ENCODE assay signal across 26 cellular contexts in the genomic region with DNA sequence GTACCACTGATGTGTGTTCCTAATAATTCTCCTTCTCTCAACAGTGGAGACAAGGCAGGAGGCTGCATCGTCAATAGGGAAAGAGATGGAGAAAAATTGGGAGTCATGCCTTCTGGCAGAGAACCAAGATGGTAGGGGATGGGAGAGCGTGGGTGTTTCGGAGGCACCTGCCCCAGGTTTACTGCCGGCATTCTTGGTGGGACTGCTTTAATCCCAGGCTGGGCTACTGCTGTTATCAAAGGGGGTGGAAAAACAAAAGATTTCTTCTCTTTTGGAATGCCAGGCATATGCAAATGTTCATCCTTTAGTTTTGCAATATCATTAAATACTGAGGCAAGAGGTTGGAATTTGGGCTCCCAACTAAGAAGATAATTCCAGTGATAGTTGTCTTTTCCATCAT.
"Had no signal": no experiment of that assay in that cellular context is flagged by ENCODE, and none has a peak within 500 bp of the region (broad histone marks: within the 10 kb centered on the region; RNA-seq: fewer than 3 reads in every experiment).

No MANE protein-coding gene starts in this region.

- H3K27me3 Mint-ChIP-seq: stimulated activated memory B cell treated with anti-CD40 and anti-IgM and Interleukin-4, amounts not matched to agents 10 μg/mL and 1 μg/mL and 100 μg/mL, for 72 hours had no signal

- H3K4me1 ChIP-seq: esophagus muscularis mucosa, psoas muscle, spleen, transverse colon, vagina had no signal

- H3K4me1 Mint-ChIP-seq: memory B cell; natural killer cell; stimulated activated memory B cell treated with anti-CD40 and anti-IgM and Interleukin-4, amounts not matched to agents 10 μg/mL and 1 μg/mL and 100 μg/mL, for 72 hours had no signal

- H3K4me3 ChIP-seq: coronary artery, esophagus muscularis mucosa, lung, ovary, psoas muscle, skin epidermis, spleen, thoracic aorta, transverse colon, vagina had no signal

- H3K27ac Mint-ChIP-seq: memory B cell; natural killer cell; stimulated activated memory B cell treated with anti-CD40 and anti-IgM and Interleukin-4, amounts not matched to agents 10 μg/mL and 1 μg/mL and 100 μg/mL, for 72 hours; stimulated activated naive CD8-positive, alpha-beta T cell treated with anti-CD3 and anti-CD28 coated beads, Interleukin-15, Interleukin-2, amounts not matched to agents 100 ng/mL and 50 ng/mL, for 24 hours had no signal

- ATAC-seq: left lobe of liver, natural killer cell, psoas muscle, right cardiac atrium had no signal

- H3K27ac ChIP-seq: coronary artery, esophagus muscularis mucosa, ovary, psoas muscle, skin epidermis, spleen, thoracic aorta, transverse colon, vagina had no signal

- H3K4me3 Mint-ChIP-seq: memory B cell; natural killer cell; stimulated activated memory B cell treated with anti-CD40 and anti-IgM and Interleukin-4, amounts not matched to agents 10 μg/mL and 1 μg/mL and 100 μg/mL, for 72 hours; stimulated activated naive CD8-positive, alpha-beta T cell treated with anti-CD3 and anti-CD28 coated beads, Interleukin-15, Interleukin-2, amounts not matched to agents 100 ng/mL and 50 ng/mL, for 24 hours had no signal

- H3K27me3 ChIP-seq: esophagus muscularis mucosa, ovary, spleen, transverse colon, vagina had no signal

- H3K36me3 ChIP-seq: esophagus muscularis mucosa, ovary, spleen, thoracic aorta, transverse colon, vagina had no signal

- H3K9me3 ChIP-seq: esophagus muscularis mucosa, ovary, psoas muscle, spleen, thoracic aorta, transverse colon, vagina had no signal

- H3K36me3 Mint-ChIP-seq: memory B cell; natural killer cell; stimulated activated memory B cell treated with anti-CD40 and anti-IgM and Interleukin-4, amounts not matched to agents 10 μg/mL and 1 μg/mL and 100 μg/mL, for 72 hours had no signal

- DNase-seq: dermis blood vessel endothelial cell; effector memory CD4-positive, alpha-beta T cell; foreskin melanocyte; glutamatergic neuron; hypothalamus; kidney; natural killer cell; occipital lobe; ovary; posterior cingulate gyrus; psoas muscle; right cardiac atrium; spleen; stimulated activated CD4-positive, alpha-beta T cell treated with anti-CD3 and anti-CD28 coated beads, Interleukin-4, amount 100 ng/mL, for 4 hours; transverse colon had no signal

- FAIRE-seq: endothelial cell of umbilical vein, kidney had no signal

- H3K9me3 Mint-ChIP-seq: memory B cell; stimulated activated memory B cell treated with anti-CD40 and anti-IgM and Interleukin-4, amounts not matched to agents 10 μg/mL and 1 μg/mL and 100 μg/mL, for 72 hours; stimulated activated naive CD8-positive, alpha-beta T cell treated with anti-CD3 and anti-CD28 coated beads, Interleukin-15, Interleukin-2, amounts not matched to agents 100 ng/mL and 50 ng/mL, for 24 hours had no signal
